Comparison of ENCODE assay signal across 9 cellular contexts in the genomic region with DNA sequence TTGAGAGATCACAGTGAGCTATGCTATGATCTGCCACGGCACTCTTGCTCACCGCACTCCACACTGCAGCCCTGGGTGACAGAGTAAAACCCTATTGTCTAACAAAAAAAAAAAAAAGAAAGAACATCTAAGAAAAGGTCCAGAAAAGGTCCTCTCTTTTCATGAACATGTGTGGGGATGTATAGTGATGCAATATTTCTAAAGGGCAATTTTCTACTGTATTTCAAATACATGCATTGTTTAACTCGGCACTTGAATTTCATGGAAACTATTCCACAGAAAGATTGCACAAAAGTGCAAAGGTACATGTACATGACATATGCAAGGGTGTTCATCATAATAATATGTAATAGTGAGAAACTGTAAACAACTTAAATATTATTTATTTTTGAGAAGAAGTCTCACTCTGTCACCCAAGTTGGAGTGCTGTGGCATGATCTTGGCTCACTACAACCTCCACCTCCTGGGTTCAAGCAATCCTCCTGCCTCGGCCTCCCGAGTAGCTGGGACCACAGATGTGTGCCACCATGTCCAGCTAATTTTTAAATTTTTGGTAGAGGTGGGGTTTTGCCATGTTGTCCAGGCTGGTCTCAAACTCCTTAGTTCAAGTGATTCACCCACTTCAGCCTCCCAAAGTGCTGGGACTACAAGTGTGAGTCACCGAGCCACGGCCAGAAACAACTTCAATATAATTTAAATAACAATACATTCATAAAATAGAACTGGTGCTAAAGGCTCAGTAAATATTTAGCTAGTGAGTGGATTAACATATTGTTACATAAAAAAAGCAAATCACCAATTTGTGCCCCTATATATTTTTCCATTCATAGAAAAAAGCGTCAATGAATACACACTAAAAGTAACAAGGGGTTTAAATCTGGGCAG. TPM values are rescaled to one million over a fixed set of nuclear protein-coding genes. Genes with fewer than 3 reads are reported as not detected.
DNase-seq lines count a peak whose midpoint lies in the region; ATAC-seq, FAIRE-seq and TF ChIP-seq lines count a peak whose summit lies in the region.
"Had no signal": no experiment of that assay in that cellular context is flagged by ENCODE, and none has a peak within 500 bp of the region (broad histone marks: within the 10 kb centered on the region; RNA-seq: fewer than 3 reads in every experiment).

No MANE protein-coding gene starts in this region.

- ATAC-seq in A549 (no peak), WTC11 (no peak), GM18861 (IDR thresholded peaks at IDR 0.05; ENCODE audit: unreplicated experiment) (no peak)

- POLR2A ChIA-PET in A549 (lab: Yijun Ruan, JAX) (interaction anchor here (1.4 kb wide), 1 partner anchor 17 kb away, joined by 8 read pairs; no protein-coding TSS in a partner anchor), WTC11 (lab: Charles Lee) (no interaction called here)

- peak overlapping the region; percentile 86 for H2AFZ ChIP-seq in GM23248

- FAIRE-seq in A549 (lab: Jason Lieb, UNC): no peak

- TF ChIP-seq RAD21 in A549 (conservative IDR thresholded peaks at IDR 0.05 in 1 of 2, IDR thresholded peaks at IDR 0.05 in 1 of 2): no peak

- TF ChIP-seq EP300 in A549 (IDR thresholded peaks at IDR 0.05): no peak

- H3K27ac Mint-ChIP-seq in WTC11: 0 out of 2 replicates have a peak overlapping the region, but pooled peaks have one; percentile 98
- peak overlapping the region in 4 of 6 donors; percentile 88 to 99 (median 98) for H3K27ac Mint-ChIP-seq in immature natural killer cell

- H3K9me3 ChIP-seq in A549 (no peaks in the 10 kb centered on the region), GM23248 (ENCODE audit: low read depth) (no peaks in the 10 kb centered on the region)

- H3K27me3 Mint-ChIP-seq in WTC11 (ENCODE audit: low read depth) (peaks cover 4% of the 10 kb centered on the region; the same call in 1 of the 2 replicates), immature natural killer cell (ENCODE audit: low read depth in 3 of 3) (peaks cover 3 to 12% (median 4%) of the 10 kb centered on the region in 3 donors)

- H3K4me3 Mint-ChIP-seq in WTC11: peak overlapping the region; percentile 89
- H3K4me3 Mint-ChIP-seq in immature natural killer cell: peak overlapping the region in 1 of 5 donors; percentile 94

- in situ Hi-C loops in GM23248 (cut with MboI): no loop called here

- peaks cover 9% of the 10 kb centered on the region for H3K36me3 Mint-ChIP-seq in WTC11
- no peaks in the 10 kb centered on the region for H3K36me3 Mint-ChIP-seq in immature natural killer cell

- no peaks in the 10 kb centered on the region for H3K9me2 ChIP-seq in GM23248 (ENCODE audit: insufficient read depth)

- H3K4me1 ChIP-seq in A549 (peaks cover 40% of the 10 kb centered on the region), GM23248 (ENCODE audit: insufficient read depth) (peaks cover 28% of the 10 kb centered on the region)

- peak overlapping the region; percentile 38 to 99; a peak in 2 of 6 replicates for H3K27ac ChIP-seq in A549
- peak overlapping the region; percentile 51 for H3K27ac ChIP-seq in GM23248

- peaks cover 9% of the 10 kb centered on the region; the same call in 1 of the 2 replicates for H4K20me1 ChIP-seq in GM23248 (ENCODE audit: insufficient read depth)

- peaks cover 22% of the 10 kb centered on the region for H3K4me1 Mint-ChIP-seq in WTC11
- H3K4me1 Mint-ChIP-seq in immature natural killer cell: peaks cover 28 to 38% of the 10 kb centered on the region in 2 donors

- no peak overlapping the region for H3K4me3 ChIP-seq in A549
- peak overlapping the region; percentile 92 for H3K4me3 ChIP-seq in GM23248

- CTCF ChIA-PET in A549 (lab: Yijun Ruan, JAX) (interaction anchor here (0.6 to 3.0 kb wide), 22 partner anchors 9 to 453 kb away, joined by 3 to 45 read pairs (median 4); partner anchors contain the start of genes LDB1 and NOLC1), WTC11 (lab: Charles Lee) (interaction anchor here (0.6 to 2.0 kb wide), 5 partner anchors 8 to 171 kb away, joined by 3 to 14 read pairs (median 3); no protein-coding TSS in a partner anchor)

- H3K4me2 ChIP-seq in A549 (peak overlapping the region; percentile 61), GM23248 (ENCODE audit: unreplicated experiment) (peak overlapping the region; percentile 85)

- H3K36me3 ChIP-seq in GM23248 (ENCODE audit: low read depth): no peaks in the 10 kb centered on the region

- H3F3A ChIP-seq in GM23248 (ENCODE audit: insufficient read depth): peaks cover 27% of the 10 kb centered on the region

- TF ChIP-seq CTCF in A549 (IDR thresholded peaks at IDR 0.05) (no peak), WTC11 (IDR thresholded peaks at IDR 0.05) (no peak)

- H3K9ac ChIP-seq in GM23248: peak overlapping the region; percentile 27

- TF ChIP-seq POLR2A in A549 (IDR thresholded peaks at IDR 0.05; ENCODE audit: low read length): no peak

- H3K27me3 ChIP-seq in GM23248 (replicated peaks; ENCODE audit: insufficient read depth): no peaks in the 10 kb centered on the region

- H3K79me2 ChIP-seq in GM23248 (ENCODE audit: insufficient read depth): peaks cover 37% of the 10 kb centered on the region

- no peaks in the 10 kb centered on the region for H3K9me3 Mint-ChIP-seq in WTC11
- no peaks in the 10 kb centered on the region for H3K9me3 Mint-ChIP-seq in immature natural killer cell

- WGBS in A549 (ENCODE audit: missing lambda C conversion rate): 67% methylated on average over 8 of the region's 8 CpGs
- WGBS in GM23248 (ENCODE audit: low coverage in 1 of 2, low lambda C conversion rate in 2 of 2, missing lambda C conversion rate in 2 of 2), 2 experiments: 60 to 62% methylated on average over 8 of the region's 8 CpGs

- DNase-seq in A549 (ENCODE audit: low read depth in 1 of 2, low spot score in 1 of 2) (no peak), GM23248 (peak; percentile 77), WTC11 (ENCODE audit: low spot score) (no peak), immature natural killer cell (no peak), cerebellar nuclear complex (lab: John Stamatoyannopoulos, UW) (no peak), Kasumi-1 (lab: John Stamatoyannopoulos, UW) (no peak)
- no peak for DNase-seq in stimulated activated CD4-positive, alpha-beta T cell treated with anti-CD3 and anti-CD28 coated beads, Interleukin-15, amount 100 ng/mL, for 24 hours
- DNase-seq: NCI-H524 treated with DMSO at 0.1 percent for 48 hours had no signal

TF ChIP-seq in A549, 52 proteins besides CTCF, POLR2A, EP300 and RAD21:
- no peak for TF ChIP-seq RNF2 (IDR thresholded peaks at IDR 0.05; ENCODE audit: borderline replicate concordance, low read depth)
- TF ChIP-seq FOSL2 (IDR thresholded peaks at IDR 0.05): no peak
- peak; percentile 40; the same call in 1 of the 2 replicates for TF ChIP-seq FOSL2 (CRISPR knock-in tag; IDR thresholded peaks at IDR 0.05)

TF ChIP-seq in WTC11, 78 proteins besides CTCF, POLR2A, EP300 and RAD21:
- TF ChIP-seq, protein P1, sequence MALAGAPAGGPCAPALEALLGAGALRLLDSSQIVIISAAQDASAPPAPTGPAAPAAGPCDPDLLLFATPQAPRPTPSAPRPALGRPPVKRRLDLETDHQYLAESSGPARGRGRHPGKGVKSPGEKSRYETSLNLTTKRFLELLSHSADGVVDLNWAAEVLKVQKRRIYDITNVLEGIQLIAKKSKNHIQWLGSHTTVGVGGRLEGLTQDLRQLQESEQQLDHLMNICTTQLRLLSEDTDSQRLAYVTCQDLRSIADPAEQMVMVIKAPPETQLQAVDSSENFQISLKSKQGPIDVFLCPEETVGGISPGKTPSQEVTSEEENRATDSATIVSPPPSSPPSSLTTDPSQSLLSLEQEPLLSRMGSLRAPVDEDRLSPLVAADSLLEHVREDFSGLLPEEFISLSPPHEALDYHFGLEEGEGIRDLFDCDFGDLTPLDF (CRISPR knock-in tag; IDR thresholded peaks at IDR 0.05): no peak
- TF ChIP-seq GABPB1 (CRISPR knock-in tag; IDR thresholded peaks at IDR 0.05): 0 out of 2 replicates have a peak, but pooled peaks have one; percentile 30

RNA-seq across cellular contexts. Expression of gene PPRC1, which starts 1.3 kb away (rescaled TPM):
- polyA plus RNA-seq in A549 (2011; rRNA removed): 27.0 and 34.1 TPM in 2 replicates
- 42.6 and 53.3 TPM in 2 replicates for polyA plus RNA-seq in A549 (2012; cell fraction: cytosol; rRNA removed)
- 149 and 152 TPM in 2 replicates for polyA plus RNA-seq in A549 (2012; cell fraction: nucleus; rRNA removed)
- 43.9 to 49.1 TPM (median 44.1 TPM) in 3 replicates for polyA plus RNA-seq in A549 (2017; fragmentation: RNase III; extraction: RNeasy Plus Mini Kit Qiagen cat#74134 plus additional on column Dnase treatment)
- polyA minus RNA-seq in A549 (2011; rRNA and poly(A)+ RNA removed): 59.6 and 71.3 TPM in 2 replicates
- 16.4 and 25.3 TPM in 2 replicates for total RNA-seq in GM23248 (2014; rRNA removed; shearing (Covaris generic))
- polyA plus RNA-seq in GM23248 (2016; fragmentation: Nextera tagmentation; extraction: Ambion mirVana): 19.5 and 22.6 TPM in 2 replicates
- 68.0 to 79.4 TPM (median 69.7 TPM) in 3 replicates for total RNA-seq in WTC11 (2021)
- polyA plus RNA-seq in immature natural killer cell: 10 to 100 TPM in 1 of 3 donors, 1 to 10 TPM in 2; 3.8 to 10.9 (median 7.5) TPM

RNA-seq across cellular contexts. Expression of gene LDB1, which starts 11.4 kb away (rescaled TPM):
- polyA plus RNA-seq in A549 (2011; rRNA removed) (47.0 and 47.5 TPM in 2 replicates), A549 (2017; fragmentation: RNase III; extraction: RNeasy Plus Mini Kit Qiagen cat#74134 plus additional on column Dnase treatment) (33.3 to 37.3 TPM (median 37.2 TPM) in 3 replicates), GM23248 (2016; fragmentation: Nextera tagmentation; extraction: Ambion mirVana) (4.8 and 5.0 TPM in 2 replicates), immature natural killer cell (10 to 100 TPM in 2 of 3 donors, 1 to 10 TPM in 1; 5.5 to 24.8 (median 24.2) TPM)
- polyA plus RNA-seq in A549 (2012; cell fraction: cytosol; rRNA removed): 47.6 and 55.4 TPM in 2 replicates
- 145 and 151 TPM in 2 replicates for polyA plus RNA-seq in A549 (2012; cell fraction: nucleus; rRNA removed)
- 63.4 and 69.4 TPM in 2 replicates for polyA minus RNA-seq in A549 (2011; rRNA and poly(A)+ RNA removed)
- total RNA-seq in GM23248 (2014; rRNA removed; shearing (Covaris generic)): 28.1 and 30.5 TPM in 2 replicates
- total RNA-seq in WTC11 (2021): 89.1 to 100 TPM (median 94.2 TPM) in 3 replicates

RNA-seq across cellular contexts. Expression of gene NOLC1, which starts 20.7 kb away (rescaled TPM):
- polyA plus RNA-seq in A549 (2011; rRNA removed): 128 and 188 TPM in 2 replicates
- 98.0 and 113 TPM in 2 replicates for polyA plus RNA-seq in A549 (2012; cell fraction: cytosol; rRNA removed)
- polyA plus RNA-seq in A549 (2012; cell fraction: nucleus; rRNA removed): 76.9 and 103 TPM in 2 replicates
- polyA plus RNA-seq in A549 (2017; fragmentation: RNase III; extraction: RNeasy Plus Mini Kit Qiagen cat#74134 plus additional on column Dnase treatment): 123 to 155 TPM (median 129 TPM) in 3 replicates
- polyA minus RNA-seq in A549 (2011; rRNA and poly(A)+ RNA removed): 65.4 and 65.9 TPM in 2 replicates
- 30.7 and 31.9 TPM in 2 replicates for total RNA-seq in GM23248 (2014; rRNA removed; shearing (Covaris generic))
- 42.5 and 43.4 TPM in 2 replicates for polyA plus RNA-seq in GM23248 (2016; fragmentation: Nextera tagmentation; extraction: Ambion mirVana)
- total RNA-seq in WTC11 (2021): 125 to 165 TPM (median 129 TPM) in 3 replicates
- 10 to 100 TPM; 15.1 to 80.4 (median 29.4) TPM for polyA plus RNA-seq in immature natural killer cell
